8 cellular contexts compared by ENCODE assay signal in the genomic region with DNA sequence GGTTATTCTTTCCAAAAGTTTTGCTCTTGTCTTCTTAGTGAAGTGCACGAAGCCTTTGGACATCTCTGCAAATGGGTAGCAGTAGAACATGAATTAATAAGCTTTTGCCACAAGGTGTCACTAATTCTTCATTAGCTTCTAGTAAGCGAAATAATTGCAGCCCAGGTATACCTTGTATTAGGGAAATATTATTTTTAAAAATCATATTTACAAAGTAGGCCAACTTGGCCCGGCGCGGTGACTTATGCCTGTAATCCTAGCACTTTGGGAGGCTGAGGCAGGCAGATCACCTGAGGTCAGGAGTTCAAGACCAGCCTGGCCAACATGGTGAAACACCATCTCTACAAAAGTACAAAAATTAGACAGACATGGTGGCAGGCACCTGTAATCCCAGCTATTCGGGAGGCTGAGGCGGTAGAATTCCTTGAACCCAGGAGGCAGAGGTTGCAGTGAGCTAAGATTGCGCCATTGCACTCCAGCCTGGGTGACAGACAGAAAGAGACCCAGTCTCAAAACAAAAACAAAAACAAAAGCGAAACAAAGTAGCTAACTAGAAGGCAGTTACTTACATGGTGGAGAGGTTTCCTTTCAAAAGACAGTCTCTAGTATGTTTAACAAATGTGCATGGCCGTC. TPM values are rescaled to one million over a fixed set of nuclear protein-coding genes. Genes with fewer than 3 reads are reported as not detected.
DNase-seq lines count a peak whose midpoint lies in the region; ATAC-seq, FAIRE-seq and TF ChIP-seq lines count a peak whose summit lies in the region.

No MANE protein-coding gene starts in this region.

- peaks cover 41% of the 10 kb centered on the region for H3K4me1 Mint-ChIP-seq in activated T-cell treated with anti-CD3 and anti-CD28 coated beads, Interleukin-2, amount 50 U/mL, for 4 hours (ENCODE audit: low read depth)

- H3K9ac ChIP-seq in Loucy (ENCODE audit: low read depth, low read length, poor library complexity, severe bottlenecking): no peak overlapping the region

- FAIRE-seq in urothelium cell line (lab: Jason Lieb, UNC) (no peak), HTR-8/SVneo (lab: Jason Lieb, UNC) (no peak)

- H3K4me2 ChIP-seq in Loucy (ENCODE audit: low read depth, low read length, poor library complexity, severe bottlenecking): peak overlapping the region; percentile 23

- peaks cover 5% of the 10 kb centered on the region for H3K4me1 ChIP-seq in Loucy (ENCODE audit: insufficient read depth, low read length, poor library complexity, severe bottlenecking)

- no peaks in the 10 kb centered on the region for H3K9me3 Mint-ChIP-seq in activated T-cell treated with anti-CD3 and anti-CD28 coated beads, Interleukin-2, amount 50 U/mL, for 4 hours

- no peaks in the 10 kb centered on the region for H3K9me2 ChIP-seq in Loucy (replicated peaks; ENCODE audit: low read depth, low read length)

- H3K9me3 ChIP-seq in Loucy (ENCODE audit: insufficient read depth, low read depth, low read length): no peaks in the 10 kb centered on the region

- H3K79me2 ChIP-seq in Loucy (ENCODE audit: insufficient read depth, low read length): no peaks in the 10 kb centered on the region

- H3K4me3 ChIP-seq in Loucy (ENCODE audit: low read length, poor library complexity, severe bottlenecking): no peak overlapping the region

- TF ChIP-seq CTCF in Loucy (conservative IDR thresholded peaks at IDR 0.05; ENCODE audit: low read length): peak; percentile 72

- no peaks in the 10 kb centered on the region for H3K36me3 ChIP-seq in Loucy (ENCODE audit: insufficient read depth, low read length)

- H3K27me3 Mint-ChIP-seq in activated T-cell treated with anti-CD3 and anti-CD28 coated beads, Interleukin-2, amount 50 U/mL, for 4 hours (ENCODE audit: low read depth): no peaks in the 10 kb centered on the region

- no peaks in the 10 kb centered on the region for H3F3A ChIP-seq in Loucy (ENCODE audit: low read depth)

- H4K20me1 ChIP-seq in Loucy (ENCODE audit: insufficient read depth, low read length, poor library complexity, severe bottlenecking): no peaks in the 10 kb centered on the region

- peak overlapping the region; percentile 30; the same call in 1 of the 2 replicates for H2AFZ ChIP-seq in Loucy (ENCODE audit: low read length)

- peak overlapping the region; percentile 46 for H3K4me3 Mint-ChIP-seq in activated T-cell treated with anti-CD3 and anti-CD28 coated beads, Interleukin-2, amount 50 U/mL, for 4 hours

- DNase-seq in DMS53 (lab: John Stamatoyannopoulos, UW): peak; percentile 61
- no peak for DNase-seq in activated T-cell treated with anti-CD3 and anti-CD28 coated beads, Interleukin-2, amount 50 U/mL, for 4 hours
- peak; percentile 28 for DNase-seq in iPS-NIHi11 (ENCODE audit: low spot score)
- DNase-seq in urothelium cell line (ENCODE audit: low spot score): peak; percentile 43
- DNase-seq in HTR-8/SVneo (ENCODE audit: insufficient read length, low spot score): no peak
- DNase-seq in activated gamma-delta T cell treated with Interleukin-2 at 50 U/mL for 16 hours: no peak

- peaks cover 3% of the 10 kb centered on the region for H3K36me3 Mint-ChIP-seq in activated T-cell treated with anti-CD3 and anti-CD28 coated beads, Interleukin-2, amount 50 U/mL, for 4 hours (ENCODE audit: insufficient read depth)

- ATAC-seq in GM19395 (IDR thresholded peaks at IDR 0.05; ENCODE audit: unreplicated experiment): peak; percentile 76
- peak; percentile 70 to 75 for ATAC-seq in activated T-cell treated with anti-CD3 and anti-CD28 coated beads, Interleukin-2, amount 50 U/mL, for 4 hours

- no peaks in the 10 kb centered on the region for H3K27me3 ChIP-seq in Loucy (ENCODE audit: insufficient read depth, low read length, poor library complexity, severe bottlenecking)

RNA-seq across cellular contexts. Expression of gene RSPH3, which starts 8.8 kb away (rescaled TPM):
- 1 to 10 TPM; 1.6 to 2.1 (median 1.7) TPM for total RNA-seq in activated T-cell treated with anti-CD3 and anti-CD28 coated beads, Interleukin-2, amount 50 U/mL, for 4 hours

RNA-seq across cellular contexts. Expression of gene TAGAP, which starts 36.0 kb away (rescaled TPM):
- 100 to 1,000 TPM; 120 to 132 (median 130) TPM for total RNA-seq in activated T-cell treated with anti-CD3 and anti-CD28 coated beads, Interleukin-2, amount 50 U/mL, for 4 hours

Comparison
In these comparisons a context has a peak if more than half of its experiments do, and no peak if none do; other contexts are left out.
1. DNase-seq: peak in DMS53 (single experiment), iPS-NIHi11 (single experiment) and urothelium cell line (single experiment); none in activated T-cell treated with anti-CD3 and anti-CD28 coated beads, Interleukin-2, amount 50 U/mL, for 4 hours (single experiment), HTR-8/SVneo (single experiment) and activated gamma-delta T cell treated with Interleukin-2 at 50 U/mL for 16 hours (single experiment).